16 cellular contexts compared by ENCODE assay signal in genomic region chr16:50303605-50304466, GRCh38. TPM values are rescaled to one million over a fixed set of nuclear protein-coding genes. Genes with fewer than 3 reads are reported as not detected.
A peak's percentile ranks its signal among the peaks of the same experiment; 100 is the strongest.
DNase-seq lines count a peak whose midpoint lies in the region; ATAC-seq and TF ChIP-seq lines count a peak whose summit lies in the region.
"Had no signal": no experiment of that assay in that cellular context is flagged by ENCODE, and none has a peak within 500 bp of the region (broad histone marks: within the 10 kb centered on the region; RNA-seq: fewer than 3 reads in every experiment).

No MANE protein-coding gene starts in this region.

- no peaks in the 10 kb centered on the region for H3K9me3 Mint-ChIP-seq in natural killer cell treated with Interleukin-12 subunit alpha and Interleukin-12 subunit beta and Interleukin-15 and Interleukin-18, amount 100 ng/mL, for 72 hours
- H3K9me3 Mint-ChIP-seq: IgD-negative memory B cell; naive thymus-derived CD4-positive, alpha-beta T cell had no signal

- no peaks in the 10 kb centered on the region for H3K27me3 Mint-ChIP-seq in natural killer cell treated with Interleukin-12 subunit alpha and Interleukin-12 subunit beta and Interleukin-15 and Interleukin-18, amount 100 ng/mL, for 72 hours
- H3K27me3 Mint-ChIP-seq: IgD-negative memory B cell; naive thymus-derived CD4-positive, alpha-beta T cell had no signal

- ATAC-seq in natural killer cell treated with Interleukin-12 subunit alpha and Interleukin-12 subunit beta and Interleukin-15 and Interleukin-18, amount 100 ng/mL, for 72 hours, result peak in 1 of 2 donors; percentile 2
- no peak for ATAC-seq in GM19351 (IDR thresholded peaks at IDR 0.05; ENCODE audit: unreplicated experiment)
- ATAC-seq: naive thymus-derived CD4-positive, alpha-beta T cell; PC-3 had no signal

- H3K4me3 Mint-ChIP-seq in natural killer cell treated with Interleukin-12 subunit alpha and Interleukin-12 subunit beta and Interleukin-15 and Interleukin-18, amount 100 ng/mL, for 72 hours, result no peak overlapping the region
- H3K4me3 Mint-ChIP-seq: naive thymus-derived CD4-positive, alpha-beta T cell had no signal

- H3K4me1 Mint-ChIP-seq in natural killer cell treated with Interleukin-12 subunit alpha and Interleukin-12 subunit beta and Interleukin-15 and Interleukin-18, amount 100 ng/mL, for 72 hours (ENCODE audit: low read depth in 2 of 2), result peaks cover 0 to 25% of the 10 kb centered on the region in 2 donors
- H3K4me1 Mint-ChIP-seq: IgD-negative memory B cell had no signal

- no peaks in the 10 kb centered on the region for H3K36me3 Mint-ChIP-seq in natural killer cell treated with Interleukin-12 subunit alpha and Interleukin-12 subunit beta and Interleukin-15 and Interleukin-18, amount 100 ng/mL, for 72 hours
- H3K36me3 Mint-ChIP-seq: IgD-negative memory B cell had no signal

- DNase-seq in AG10803 (ENCODE audit: low read depth), result peak; percentile 17
- peak; percentile 2 for DNase-seq in GM19238 (ENCODE audit: insufficient read length, low spot score)
- DNase-seq in choroid plexus epithelial cell (ENCODE audit: low read depth), result peak; percentile 71
- peak; percentile 54 for DNase-seq in natural killer cell treated with Interleukin-12 subunit alpha and Interleukin-12 subunit beta and Interleukin-15 and Interleukin-18, amount 100 ng/mL, for 72 hours (ENCODE audit: low spot score)
- no peak for DNase-seq in NCI-H1092 (lab: John Stamatoyannopoulos, UW)
- DNase-seq in AG20443 (ENCODE audit: low spot score), result no peak
- no peak for DNase-seq in SHP77 (lab: John Stamatoyannopoulos, UW)
- DNase-seq: activated gamma-delta T cell; dermis blood vessel endothelial cell; NCI-H1930; PC-3; stimulated activated naive CD4-positive, alpha-beta T cell had no signal

- H3K27ac Mint-ChIP-seq in natural killer cell treated with Interleukin-12 subunit alpha and Interleukin-12 subunit beta and Interleukin-15 and Interleukin-18, amount 100 ng/mL, for 72 hours, result peak overlapping the region; percentile 52 to 74
- H3K27ac Mint-ChIP-seq: IgD-negative memory B cell had no signal

- TF ChIP-seq CTCF in AG10803 (conservative IDR thresholded peaks at IDR 0.05; ENCODE audit: low read length) (no peak), choroid plexus epithelial cell (conservative IDR thresholded peaks at IDR 0.05; ENCODE audit: low read depth, low read length) (no peak)

- H3K4me3 ChIP-seq in AG10803 (ENCODE audit: low read length), result no peak overlapping the region
- H3K4me3 ChIP-seq in choroid plexus epithelial cell (ENCODE audit: low read depth, low read length), result no peak overlapping the region
- H3K4me3 ChIP-seq: hepatocyte had no signal

RNA-seq across cellular contexts. Expression of gene ADCY7, which starts 37.5 kb away (rescaled TPM):
- total RNA-seq in natural killer cell treated with Interleukin-12 subunit alpha and Interleukin-12 subunit beta and Interleukin-15 and Interleukin-18, amount 100 ng/mL, for 72 hours, result 100 to 1,000 TPM; 135 to 186 TPM

Comparison
In these comparisons a context has a peak if more than half of its experiments do, and no peak if none do; other contexts are left out.
1. DNase-seq: peak in AG10803 (single experiment), GM19238 (single experiment), choroid plexus epithelial cell (single experiment) and natural killer cell treated with Interleukin-12 subunit alpha and Interleukin-12 subunit beta and Interleukin-15 and Interleukin-18, amount 100 ng/mL, for 72 hours (single experiment); none in NCI-H1092 (single experiment), AG20443 (single experiment) and SHP77 (0 of 2).